ENCODE assay signal across 24 cellular contexts in genomic region chr5:159650803-159651202, GRCh38.
DNase-seq lines count a peak whose midpoint lies in the region; ATAC-seq and TF ChIP-seq lines count a peak whose summit lies in the region.
"Had no signal": no experiment of that assay in that cellular context is flagged by ENCODE, and none has a peak within 500 bp of the region (broad histone marks: within the 10 kb centered on the region; RNA-seq: fewer than 3 reads in every experiment).

No MANE protein-coding gene starts in this region.

- H3K27me3 ChIP-seq in cardiac muscle cell (no peaks in the 10 kb centered on the region), right cardiac atrium (ENCODE audit: control insufficient read depth, insufficient read depth) (no peaks in the 10 kb centered on the region)
- H3K27me3 ChIP-seq: BLaER1 treated with 17β-estradiol and CSF1 and Interleukin-3, amounts not matched to agents 10 nM and 100 nM had no signal

- H3K9me3 ChIP-seq in cardiac muscle cell (ENCODE audit: low read depth) = no peaks in the 10 kb centered on the region
- no peaks in the 10 kb centered on the region for H3K9me3 ChIP-seq in right cardiac atrium (ENCODE audit: control insufficient read depth, low read length)
- H3K9me3 ChIP-seq: A549; BE2C; BLaER1 treated with 17β-estradiol and CSF1 and Interleukin-3, amounts not matched to agents 10 nM and 100 nM; HAP-1 had no signal

- H3K4me3 ChIP-seq in cardiac muscle cell (no peak overlapping the region), right cardiac atrium (ENCODE audit: low read length) (no peak overlapping the region)
- H3K4me3 ChIP-seq: A549; BLaER1 treated with 17β-estradiol and CSF1 and Interleukin-3, amounts not matched to agents 10 nM and 100 nM; GM12878; HAP-1 had no signal

- no peak for DNase-seq in Right ventricle myocardium superior
- no peak for DNase-seq in cardiac septum (ENCODE audit: low spot score)
- DNase-seq in cardiac muscle cell (ENCODE audit: low read depth in 1 of 2, low spot score in 1 of 2) = peak in 1 of 2 donors; percentile 69
- DNase-seq in left cardiac atrium = no peak
- no peak for DNase-seq in right cardiac atrium
- DNase-seq in islet precursor cell = no peak
- DNase-seq: 8988T; ACHN; AML-193; BE2C; CD4-positive, alpha-beta T cell; CD8-positive, alpha-beta memory T cell; DMS 273 treated with DMSO at 0.1 percent for 48 hours; DMS79; EL; GDM1; GOT3; HFFc6 had no signal

- peak; percentile 89 for ATAC-seq in Right ventricle myocardium superior (ENCODE audit: poor library complexity)
- peak; percentile 49 to 65 for ATAC-seq in left cardiac atrium
- ATAC-seq in right cardiac atrium = peak; percentile 19 to 40
- ATAC-seq in HG02981 (IDR thresholded peaks at IDR 0.05; ENCODE audit: unreplicated experiment) = no peak
- ATAC-seq in GM18519 (IDR thresholded peaks at IDR 0.05; ENCODE audit: low FRiP score, unreplicated experiment) = no peak
- ATAC-seq: A549, GM12878 had no signal

- H3K4me1 ChIP-seq in cardiac muscle cell (ENCODE audit: low read depth) (peaks cover 15% of the 10 kb centered on the region), right cardiac atrium (ENCODE audit: control insufficient read depth, insufficient read depth, low read length) (no peaks in the 10 kb centered on the region)
- H3K4me1 ChIP-seq: A549; BE2C; BLaER1 treated with 17β-estradiol and CSF1 and Interleukin-3, amounts not matched to agents 10 nM and 100 nM; HAP-1 had no signal

- intact Hi-C loops in Right ventricle myocardium superior (cut with DNase I) (no loop called here), cardiac septum (cut with DNase I) (no loop called here), left cardiac atrium (cut with DNase I) (no loop called here), right cardiac atrium (cut with DNase I) (no loop called here)

- H3K27ac ChIP-seq in cardiac muscle cell (peak overlapping the region; percentile 89), right cardiac atrium (ENCODE audit: low read length) (no peak overlapping the region)
- H3K27ac ChIP-seq: A549; BLaER1 treated with 17β-estradiol and CSF1 and Interleukin-3, amounts not matched to agents 10 nM and 100 nM had no signal

- H3K36me3 ChIP-seq in cardiac muscle cell = no peaks in the 10 kb centered on the region
- H3K36me3 ChIP-seq: BE2C; BLaER1 treated with 17β-estradiol and CSF1 and Interleukin-3, amounts not matched to agents 10 nM and 100 nM; HAP-1 had no signal

- 53% methylated on average over 2 of the region's 2 CpGs for WGBS in right cardiac atrium

- TF ChIP-seq CTCF in cardiac muscle cell (IDR thresholded peaks at IDR 0.05; ENCODE audit: low read depth, low read length) = no peak

Comparison
In these comparisons a context has a peak if more than half of its experiments do, and no peak if none do; other contexts are left out.
1. ATAC-seq: peak in Right ventricle myocardium superior (single experiment), left cardiac atrium (2 of 2) and right cardiac atrium (2 of 2); none in HG02981 (single experiment) and GM18519 (single experiment).